19 cellular contexts compared by ENCODE assay signal in the genomic region with DNA sequence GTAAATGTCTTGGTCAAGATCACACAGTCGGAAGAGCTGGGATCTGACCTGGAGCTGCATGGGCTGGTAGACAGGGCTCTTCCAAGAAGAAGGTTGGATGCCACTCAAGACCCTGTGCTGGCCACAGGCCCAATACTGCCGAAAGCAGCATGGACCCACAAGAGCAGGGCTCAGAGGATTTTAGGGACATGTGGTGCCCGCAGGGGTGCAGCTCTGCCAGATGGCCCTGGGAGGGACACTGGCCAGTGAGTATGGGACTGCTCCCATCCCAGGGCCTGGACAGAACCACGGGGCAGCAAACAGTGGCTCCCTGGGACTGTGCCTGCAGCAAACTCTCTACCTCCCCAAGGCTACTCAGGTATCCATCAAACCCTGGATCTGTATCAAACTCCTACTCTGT. TPM values are rescaled to one million over a fixed set of nuclear protein-coding genes. Genes with fewer than 3 reads are reported as not detected.
DNase-seq lines count a peak whose midpoint lies in the region; ATAC-seq and TF ChIP-seq lines count a peak whose summit lies in the region.
"Had no signal": no experiment of that assay in that cellular context is flagged by ENCODE, and none has a peak within 500 bp of the region (broad histone marks: within the 10 kb centered on the region; RNA-seq: fewer than 3 reads in every experiment).

No MANE protein-coding gene starts in this region.

- 91 to 93% methylated on average over 4 of the region's 4 CpGs for WGBS in lower leg skin, 2 donors

- peaks cover 0 to 15% of the 10 kb centered on the region in 2 donors for H3K4me1 ChIP-seq in right atrium auricular region

- no peak for ATAC-seq in Right ventricle myocardium inferior
- ATAC-seq: GM12878 had no signal

- intact Hi-C loops in Right ventricle myocardium inferior (cut with DNase I): no loop called here
- intact Hi-C loops in lower leg skin (cut with DNase I; ENCODE audit: low total_unique reads): no loop called here

- no peak overlapping the region for H3K27ac ChIP-seq in right atrium auricular region
- H3K27ac ChIP-seq: BLaER1 had no signal

- TF ChIP-seq POLR2A in lower leg skin (IDR thresholded peaks at IDR 0.05): no peak

- no peak overlapping the region for H3K4me3 ChIP-seq in right atrium auricular region
- no peak overlapping the region for H3K4me3 ChIP-seq in lower leg skin (ENCODE audit: low read depth, poor library complexity, severe bottlenecking)
- H3K4me3 ChIP-seq: BLaER1, GM12878 had no signal

- H3K27me3 ChIP-seq in right atrium auricular region: no peaks in the 10 kb centered on the region
- H3K27me3 ChIP-seq: BLaER1 had no signal

- no peak for TF ChIP-seq CTCF in right atrium auricular region (IDR thresholded peaks at IDR 0.05)
- no peak for TF ChIP-seq CTCF in lower leg skin (IDR thresholded peaks at IDR 0.05)

- H3K9me3 ChIP-seq in right atrium auricular region: no peaks in the 10 kb centered on the region
- H3K9me3 ChIP-seq: BLaER1 had no signal

- DNase-seq in right atrium auricular region (ENCODE audit: low spot score) (peak; percentile 13), Right ventricle myocardium inferior (ENCODE audit: missing footprints) (no peak), cerebellum (ENCODE audit: low spot score) (peak; percentile 70), lower leg skin (ENCODE audit: low spot score in 2 of 2) (peak; percentile 7 to 81), NOMO-1 treated with dmso at 0.1 percent for 144 hours (lab: John Stamatoyannopoulos, UW; ENCODE audit: unreplicated experiment) (no peak), SKM-1 treated with dmso at 0.1 percent for 144 hours (lab: John Stamatoyannopoulos, UW; ENCODE audit: unreplicated experiment) (no peak)
- DNase-seq in activated naive CD4-positive, alpha-beta T cell treated with anti-CD3 and anti-CD28 coated beads, Interleukin-2, amount 50 U/mL, for 16 hours: no peak
- DNase-seq: CD4-positive, alpha-beta T cell; COR-L47; DMS79 treated with DMSO at 0.1 percent for 48 hours; H7; Kasumi-1; NCI-H1417 treated with DMSO at 0.1 percent for 48 hours; NCI-H187; NCI-H446 treated with DMSO at 0.1 percent for 48 hours; NCI-H526 treated with DMSO at 0.1 percent for 48 hours; Right ventricle myocardium superior had no signal

- no peaks in the 10 kb centered on the region for H3K36me3 ChIP-seq in right atrium auricular region
- H3K36me3 ChIP-seq: BLaER1 had no signal

RNA-seq across cellular contexts. Expression of a gene that starts 12.4 kb away (rescaled TPM):
- total RNA-seq in right atrium auricular region (not detected), Right ventricle myocardium inferior (0.19 TPM), cerebellum (not detected), lower leg skin (10 to 100 TPM in 1 of 4 donors, 1 to 10 TPM in 3; 4.6 to 12.1 (median 6.6) TPM)
- total RNA-seq: CD4-positive, alpha-beta T cell had no signal

Comparison
In these comparisons a context has a peak if more than half of its experiments do, and no peak if none do; other contexts are left out.
1. DNase-seq: peak in right atrium auricular region (single experiment), cerebellum (single experiment) and lower leg skin (2 of 2); none in Right ventricle myocardium inferior (single experiment), activated naive CD4-positive, alpha-beta T cell treated with anti-CD3 and anti-CD28 coated beads, Interleukin-2, amount 50 U/mL, for 16 hours (single experiment), NOMO-1 treated with dmso at 0.1 percent for 144 hours (single experiment) and SKM-1 treated with dmso at 0.1 percent for 144 hours (single experiment).